ENCODE assay signal across 10 cellular contexts in the genomic region with DNA sequence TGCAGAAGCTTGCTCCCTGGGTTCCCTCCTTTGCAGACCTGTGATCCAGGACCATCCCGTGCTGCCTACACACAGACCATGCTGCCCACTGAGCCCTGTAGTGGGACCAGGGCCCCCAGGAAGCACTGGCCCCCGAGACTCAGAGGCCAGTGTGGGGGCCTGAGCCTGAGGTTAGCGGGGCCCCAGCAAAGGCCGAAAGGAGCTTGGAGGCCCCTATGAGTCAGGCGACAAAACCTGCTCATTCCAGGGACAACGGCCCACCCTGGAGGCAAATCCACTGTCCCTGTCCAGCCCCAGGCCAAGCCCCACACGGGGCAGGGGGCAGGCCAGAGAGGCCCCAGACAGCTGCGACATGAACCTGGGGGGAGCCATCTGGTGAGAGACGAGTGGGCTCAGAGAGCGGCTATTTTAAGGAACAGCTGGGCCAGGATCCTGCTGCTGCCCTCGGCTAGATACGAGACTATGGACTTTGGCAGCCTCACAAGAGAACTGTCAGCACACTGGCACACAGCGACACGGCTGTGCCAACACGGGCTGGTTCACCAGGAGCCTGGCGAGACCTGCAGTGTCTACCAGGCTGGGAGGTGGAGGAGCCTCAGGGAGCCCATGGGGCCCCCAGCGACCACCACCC.
DNase-seq lines count a peak whose midpoint lies in the region; ATAC-seq and TF ChIP-seq lines count a peak whose summit lies in the region.
"Had no signal": no experiment of that assay in that cellular context is flagged by ENCODE, and none has a peak within 500 bp of the region (broad histone marks: within the 10 kb centered on the region; RNA-seq: fewer than 3 reads in every experiment).

No MANE protein-coding gene starts in this region.

- peaks cover 0 to 45% (median 8%) of the 10 kb centered on the region in 4 donors for H3K4me1 Mint-ChIP-seq in CD4-positive, CD25-positive, alpha-beta regulatory T cell

- H3K4me2 ChIP-seq in osteoblast (ENCODE audit: insufficient read depth, low read length) = peak overlapping the region; percentile 88

- DNase-seq in CD4-positive, CD25-positive, alpha-beta regulatory T cell = no peak
- DNase-seq in NCI-H524 treated with DMSO at 0.1 percent for 48 hours (lab: John Stamatoyannopoulos, UW) = peak; percentile 55
- peak; percentile 96 for DNase-seq in osteoblast (ENCODE audit: insufficient read length, low spot score, missing footprints)
- DNase-seq in GM19240 (ENCODE audit: insufficient read length, low spot score) = no peak
- DNase-seq in NCI-H187 (lab: John Stamatoyannopoulos, UW) = no peak
- DNase-seq in NCI-H526 treated with DMSO at 0.1 percent for 48 hours (lab: John Stamatoyannopoulos, UW) = no peak
- DNase-seq: T1000 had no signal

- no peak overlapping the region for H2AFZ ChIP-seq in osteoblast (ENCODE audit: low read length)

- no peaks in the 10 kb centered on the region for H3K9me3 ChIP-seq in CD4-positive, CD25-positive, alpha-beta regulatory T cell (ENCODE audit: control insufficient read depth in 2 of 2, low read length in 2 of 2)
- H3K9me3 ChIP-seq in esophagus (ENCODE audit: control insufficient read depth in 2 of 2, insufficient read depth in 1 of 2, low read depth in 1 of 2, low read length in 1 of 2) (no peaks in the 10 kb centered on the region), osteoblast (ENCODE audit: low read depth, low read length) (no peaks in the 10 kb centered on the region)

- peak overlapping the region; percentile 85 to 93 (median 90) for H3K4me3 Mint-ChIP-seq in CD4-positive, CD25-positive, alpha-beta regulatory T cell

- H3K27me3 ChIP-seq in CD4-positive, CD25-positive, alpha-beta regulatory T cell (ENCODE audit: control insufficient read depth, insufficient read depth, low read length) = no peaks in the 10 kb centered on the region
- H3K27me3 ChIP-seq in esophagus (ENCODE audit: control insufficient read depth in 1 of 2, insufficient read depth in 2 of 2, low read length in 2 of 2) (no peaks in the 10 kb centered on the region), osteoblast (ENCODE audit: insufficient read depth, low read length) (no peaks in the 10 kb centered on the region)

- no peak for ATAC-seq in CD4-positive, CD25-positive, alpha-beta regulatory T cell (ENCODE audit: low read depth in 2 of 2)
- ATAC-seq in GM21515 (IDR thresholded peaks at IDR 0.05; ENCODE audit: unreplicated experiment) = no peak

- H3K4me3 ChIP-seq in CD4-positive, CD25-positive, alpha-beta regulatory T cell (ENCODE audit: low read depth, low read length) = no peak overlapping the region
- peak overlapping the region; percentile 57 to 60 for H3K4me3 ChIP-seq in esophagus (ENCODE audit: low read depth in 1 of 2, low read length in 2 of 2)
- peak overlapping the region; percentile 83 for H3K4me3 ChIP-seq in osteoblast (ENCODE audit: insufficient read depth, low read length)

- H3K27me3 Mint-ChIP-seq in CD4-positive, CD25-positive, alpha-beta regulatory T cell = no peaks in the 10 kb centered on the region

- H3K9me3 Mint-ChIP-seq in CD4-positive, CD25-positive, alpha-beta regulatory T cell = no peaks in the 10 kb centered on the region
- H3K9me3 Mint-ChIP-seq: mesothelial cell of epicardium had no signal

- peaks cover 15% of the 10 kb centered on the region for H3K4me1 ChIP-seq in CD4-positive, CD25-positive, alpha-beta regulatory T cell (ENCODE audit: control insufficient read depth, insufficient read depth, low read length, poor library complexity, severe bottlenecking)
- H3K4me1 ChIP-seq in esophagus (ENCODE audit: control insufficient read depth in 2 of 2, insufficient read depth in 2 of 2, low read length in 1 of 2) = peaks cover 6 to 33% of the 10 kb centered on the region in 2 donors
- H3K4me1 ChIP-seq in osteoblast (ENCODE audit: insufficient read depth, low read length) = peaks cover 16% of the 10 kb centered on the region

- no peak overlapping the region for H3K27ac Mint-ChIP-seq in CD4-positive, CD25-positive, alpha-beta regulatory T cell
- H3K27ac Mint-ChIP-seq: mesothelial cell of epicardium had no signal

- no peaks in the 10 kb centered on the region for H3K36me3 Mint-ChIP-seq in CD4-positive, CD25-positive, alpha-beta regulatory T cell
- H3K36me3 Mint-ChIP-seq: mesothelial cell of epicardium had no signal

- H3K79me2 ChIP-seq in osteoblast (ENCODE audit: insufficient read depth, low read length) = peaks cover 25% of the 10 kb centered on the region

- H4K20me1 ChIP-seq in osteoblast (ENCODE audit: insufficient read depth, low read length) = peaks cover 14% of the 10 kb centered on the region

- TF ChIP-seq CTCF in osteoblast (IDR thresholded peaks at IDR 0.05; ENCODE audit: extremely low read depth, low read depth, low read length) = no peak

- no peaks in the 10 kb centered on the region for H3K36me3 ChIP-seq in CD4-positive, CD25-positive, alpha-beta regulatory T cell (ENCODE audit: control insufficient read depth, insufficient read depth, low read length)
- H3K36me3 ChIP-seq in esophagus (ENCODE audit: control insufficient read depth in 2 of 2, insufficient read depth in 2 of 2, low read length in 1 of 2) = no peaks in the 10 kb centered on the region
- H3K36me3 ChIP-seq in osteoblast (ENCODE audit: insufficient read depth, low read length) = no peaks in the 10 kb centered on the region

- no peak overlapping the region for H3K27ac ChIP-seq in CD4-positive, CD25-positive, alpha-beta regulatory T cell (ENCODE audit: insufficient read depth, low read length, poor library complexity, severe bottlenecking)
- H3K27ac ChIP-seq in esophagus (ENCODE audit: low read depth in 2 of 2, low read length in 1 of 2) = no peak overlapping the region
- no peak overlapping the region for H3K27ac ChIP-seq in osteoblast (ENCODE audit: low read depth, low read length)

- 50% methylated on average over 17 of the region's 17 CpGs for WGBS in esophagus, 2 donors

Comparison
In these comparisons a context has a peak if more than half of its experiments do, and no peak if none do; other contexts are left out.
1. DNase-seq: peak in NCI-H524 treated with DMSO at 0.1 percent for 48 hours (single experiment) and osteoblast (single experiment); none in CD4-positive, CD25-positive, alpha-beta regulatory T cell (0 of 3), GM19240 (single experiment), NCI-H187 (0 of 2) and NCI-H526 treated with DMSO at 0.1 percent for 48 hours (single experiment).